Comparison of ENCODE assay signal across 8 cellular contexts in the genomic region with DNA sequence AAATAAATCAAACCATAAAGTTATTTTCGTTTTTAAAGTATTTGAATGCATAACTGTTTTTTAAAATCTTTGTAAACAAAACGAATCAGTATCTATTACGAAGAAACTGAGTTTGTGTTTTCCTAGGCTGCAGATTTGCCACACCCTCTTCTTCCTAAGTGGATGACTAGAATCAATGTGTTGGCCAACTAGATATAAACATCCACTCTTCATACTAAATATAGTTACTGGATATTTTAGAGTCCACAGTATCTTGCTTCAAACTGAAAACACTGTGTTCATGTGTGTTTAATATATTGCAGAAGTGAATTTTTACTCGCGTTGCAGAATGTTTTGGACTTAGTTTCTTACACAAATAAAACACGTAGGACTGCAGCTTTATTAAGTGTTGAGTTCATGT.
A peak's percentile ranks its signal among the peaks of the same experiment; 100 is the strongest.
DNase-seq lines count a peak whose midpoint lies in the region; TF ChIP-seq lines count a peak whose summit lies in the region.

No MANE protein-coding gene starts in this region.

- peaks cover 5% of the 10 kb centered on the region for H3K9me3 Mint-ChIP-seq in activated CD4-positive, alpha-beta T cell treated with anti-CD3 and anti-CD28 coated beads, Interleukin-2, amount 10 ng/mL, durations not matched to agents 7 days and 5 days

- no peak for DNase-seq in activated CD4-positive, alpha-beta T cell treated with anti-CD3 and anti-CD28 coated beads, Interleukin-2, amount 10 ng/mL, durations not matched to agents 7 days and 5 days
- DNase-seq in activated CD4-positive, alpha-beta T cell treated with anti-CD3 and anti-CD28 coated beads for 1 hour: no peak
- peak; percentile 54 for DNase-seq in adipocyte (ENCODE audit: low read depth)
- DNase-seq in iris pigment epithelial cell (ENCODE audit: low read depth): peak; percentile 22
- DNase-seq in tibial artery: no peak
- DNase-seq in Ammon's horn (ENCODE audit: low spot score): no peak
- DNase-seq in GM10248 (ENCODE audit: extremely low spot score): no peak
- no peak for DNase-seq in stimulated activated CD4-positive, alpha-beta T cell treated with anti-CD3 and anti-CD28 coated beads, Interleukin-4, amount 100 ng/mL, for 4 hours

- H3K27me3 ChIP-seq in adipocyte (replicated peaks; ENCODE audit: control insufficient read depth, insufficient read depth, low read length) (no peaks in the 10 kb centered on the region), tibial artery (no peaks in the 10 kb centered on the region)

- no peaks in the 10 kb centered on the region for H3K9me3 ChIP-seq in adipocyte (ENCODE audit: control insufficient read depth, low read length)
- H3K9me3 ChIP-seq in tibial artery: no peaks in the 10 kb centered on the region

- CTCF ChIA-PET in activated CD4-positive, alpha-beta T cell treated with anti-CD3 and anti-CD28 coated beads, Interleukin-2, amount 10 ng/mL, durations not matched to agents 7 days and 5 days (lab: Charles Lee): interaction anchor here (1.6 kb wide), 1 partner anchor 63 kb away, joined by 3 read pairs; a partner anchor contains a TSS
- CTCF ChIA-PET in GM10248 (lab: Yijun Ruan, JAX): interaction anchor here (1.7 kb wide), 1 partner anchor 15 kb away, joined by 10 read pairs; no protein-coding TSS in a partner anchor

- peaks cover 5% of the 10 kb centered on the region for H3K36me3 Mint-ChIP-seq in activated CD4-positive, alpha-beta T cell treated with anti-CD3 and anti-CD28 coated beads, Interleukin-2, amount 10 ng/mL, durations not matched to agents 7 days and 5 days (ENCODE audit: low read depth)

- H3K27me3 Mint-ChIP-seq in activated CD4-positive, alpha-beta T cell treated with anti-CD3 and anti-CD28 coated beads, Interleukin-2, amount 10 ng/mL, durations not matched to agents 7 days and 5 days: peaks cover 2% of the 10 kb centered on the region

- TF ChIP-seq CTCF in tibial artery (IDR thresholded peaks at IDR 0.05) (no peak), GM10248 (IDR thresholded peaks at IDR 0.05; ENCODE audit: control extremely low read depth, extremely low read depth, low read depth, missing control alignments) (no peak)

- peak overlapping the region; percentile 87 for H3K4me3 Mint-ChIP-seq in activated CD4-positive, alpha-beta T cell treated with anti-CD3 and anti-CD28 coated beads, Interleukin-2, amount 10 ng/mL, durations not matched to agents 7 days and 5 days

- H3K27ac ChIP-seq in tibial artery: peak overlapping the region; percentile 99

- peaks cover 6% of the 10 kb centered on the region for H3K36me3 ChIP-seq in adipocyte (ENCODE audit: control insufficient read depth, insufficient read depth, low read length, severe bottlenecking)
- H3K36me3 ChIP-seq in tibial artery: peaks cover 3 to 10% (median 6%) of the 10 kb centered on the region in 3 donors

- peaks cover 20% of the 10 kb centered on the region for H3K4me1 Mint-ChIP-seq in activated CD4-positive, alpha-beta T cell treated with anti-CD3 and anti-CD28 coated beads, Interleukin-2, amount 10 ng/mL, durations not matched to agents 7 days and 5 days

- intact Hi-C loops in tibial artery (cut with DNase I; ENCODE audit: low total_unique reads): loop anchor here (5.0 kb wide), 2 partner anchors 64 to 234 kb away; a partner anchor contains a TSS

- H3K27ac Mint-ChIP-seq in activated CD4-positive, alpha-beta T cell treated with anti-CD3 and anti-CD28 coated beads, Interleukin-2, amount 10 ng/mL, durations not matched to agents 7 days and 5 days: no peak overlapping the region

- H3K4me3 ChIP-seq in adipocyte (ENCODE audit: low read length): peak overlapping the region; percentile 87
- H3K4me3 ChIP-seq in tibial artery: peak overlapping the region; percentile 76 to 77

- H3K4me1 ChIP-seq in adipocyte (ENCODE audit: control insufficient read depth, insufficient read depth, low read length) (peaks cover 34% of the 10 kb centered on the region), tibial artery (peaks cover 0 to 57% (median 26%) of the 10 kb centered on the region in 4 donors)

- peak overlapping the region; percentile 91 for H3K9ac ChIP-seq in adipocyte (ENCODE audit: low read length)

- POLR2A ChIA-PET in activated CD4-positive, alpha-beta T cell treated with anti-CD3 and anti-CD28 coated beads, Interleukin-2, amount 10 ng/mL, durations not matched to agents 7 days and 5 days (lab: Charles Lee): no interaction called here
- POLR2A ChIA-PET in GM10248 (lab: Yijun Ruan, JAX): no interaction called here

Comparison
In these comparisons a context has a peak if more than half of its experiments do, and no peak if none do; other contexts are left out.
1. DNase-seq: peak in adipocyte (single experiment) and iris pigment epithelial cell (single experiment); none in activated CD4-positive, alpha-beta T cell treated with anti-CD3 and anti-CD28 coated beads, Interleukin-2, amount 10 ng/mL, durations not matched to agents 7 days and 5 days (single experiment), activated CD4-positive, alpha-beta T cell treated with anti-CD3 and anti-CD28 coated beads for 1 hour (single experiment), tibial artery (0 of 2), Ammon's horn (single experiment), GM10248 (single experiment) and stimulated activated CD4-positive, alpha-beta T cell treated with anti-CD3 and anti-CD28 coated beads, Interleukin-4, amount 100 ng/mL, for 4 hours (0 of 2).